In the genomic region with DNA sequence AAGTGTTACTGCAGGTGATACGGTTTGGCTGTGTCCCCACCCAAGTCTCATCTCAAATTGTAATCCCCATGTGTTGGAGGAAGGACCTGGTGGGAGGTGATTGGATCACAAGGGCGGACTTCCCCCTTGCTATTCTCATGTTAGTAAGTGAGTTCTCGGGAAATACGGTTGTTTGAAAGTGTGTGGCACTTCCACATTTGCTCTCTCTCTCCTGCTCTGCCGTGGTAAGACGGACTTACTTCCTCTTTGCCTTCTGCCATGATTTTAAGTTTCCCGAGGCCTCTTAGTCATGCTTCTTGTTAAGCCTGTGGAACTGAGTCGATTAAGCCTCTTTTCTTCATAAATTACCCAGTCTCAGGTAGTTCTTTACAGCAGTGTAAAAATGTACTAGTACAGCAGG, we compare ENCODE assay signal across 1 cellular context.
TF ChIP-seq lines count a peak whose summit lies in the region.

No MANE protein-coding gene starts in this region.

TF ChIP-seq in GM23338, 12 proteins besides CTCF, POLR2A, EP300 and RAD21:
- TF ChIP-seq ZNF462 (CRISPR knock-in tag; IDR thresholded peaks at IDR 0.05) = no peak
- TF ChIP-seq ZNF114 (CRISPR knock-in tag; IDR thresholded peaks at IDR 0.05) = no peak
- no peak for TF ChIP-seq POLR2AphosphoS5 (IDR thresholded peaks at IDR 0.05; ENCODE audit: low read depth)
- TF ChIP-seq NANOG (IDR thresholded peaks at IDR 0.05; ENCODE audit: borderline replicate concordance) = no peak
- no peak for TF ChIP-seq EZH2 (IDR thresholded peaks at IDR 0.05; ENCODE audit: low read depth, unreplicated experiment)
- no peak for TF ChIP-seq STAT1 (IDR thresholded peaks at IDR 0.05; ENCODE audit: unreplicated experiment)
- no peak for TF ChIP-seq REST (IDR thresholded peaks at IDR 0.05; ENCODE audit: unreplicated experiment)
- TF ChIP-seq CREB1 (CRISPR knock-in tag; IDR thresholded peaks at IDR 0.05; ENCODE audit: low read depth) = no peak
